In genomic region chr6:131795366-131795765, GRCh38 we compare ENCODE assay signal across 8 cellular contexts.
"Had no signal": no experiment of that assay in that cellular context is flagged by ENCODE, and none has a peak within 500 bp of the region (broad histone marks: within the 10 kb centered on the region; RNA-seq: fewer than 3 reads in every experiment).

No MANE protein-coding gene starts in this region.

- H3K27ac Mint-ChIP-seq: HFFc6 had no signal

- H3K4me3 Mint-ChIP-seq: HFFc6 had no signal

- FAIRE-seq: H54, HepG2, K562 had no signal

- H3K9me3 Mint-ChIP-seq: HFFc6 had no signal

- H3K4me3 ChIP-seq: HAP-1, K562 had no signal

- H3K27ac ChIP-seq: HL-60 had no signal

- H3K36me3 ChIP-seq: HAP-1 had no signal

- H3K9me3 ChIP-seq: HAP-1 had no signal

- DNase-seq: GOT3, HFFc6 had no signal

- ATAC-seq: HCT116, HepG2, K562 had no signal
